Comparison of ENCODE assay signal across 16 cellular contexts in the genomic region with DNA sequence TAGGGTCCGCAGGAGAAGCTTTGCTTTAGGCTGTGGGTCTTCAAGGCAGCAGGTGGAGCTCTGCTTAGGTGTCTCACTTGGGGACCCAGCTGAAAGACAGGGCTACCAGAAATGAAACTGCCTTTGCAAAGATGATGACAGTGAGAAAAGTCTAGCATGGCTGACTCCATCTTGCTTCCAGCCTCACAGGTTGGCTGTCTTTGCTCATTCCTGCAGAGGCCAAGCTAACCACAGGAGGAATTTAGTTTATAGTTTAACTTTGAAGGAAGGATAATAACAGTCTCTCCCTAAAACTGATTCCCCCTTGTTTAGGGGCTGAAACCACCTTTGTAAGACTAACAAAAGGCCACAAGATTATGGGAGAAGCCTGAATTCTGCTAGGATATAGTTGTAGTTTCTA.
DNase-seq lines count a peak whose midpoint lies in the region; ATAC-seq and TF ChIP-seq lines count a peak whose summit lies in the region.
"Had no signal": no experiment of that assay in that cellular context is flagged by ENCODE, and none has a peak within 500 bp of the region (broad histone marks: within the 10 kb centered on the region; RNA-seq: fewer than 3 reads in every experiment).

No MANE protein-coding gene starts in this region.

- H3K23ac ChIP-seq in mesenchymal stem cell (ENCODE audit: low read length in 2 of 2) = no peak overlapping the region

- no peaks in the 10 kb centered on the region for H3F3A ChIP-seq in neural progenitor cell (ENCODE audit: low read depth)

- H2BK12ac ChIP-seq in mesenchymal stem cell (ENCODE audit: low read length in 2 of 2) = no peak overlapping the region

- no peak overlapping the region for H3K14ac ChIP-seq in mesenchymal stem cell (ENCODE audit: low read length in 2 of 2)

- H3K9me3 ChIP-seq in mesenchymal stem cell (ENCODE audit: control insufficient read depth, low read length) (peaks cover 9% of the 10 kb centered on the region), neural progenitor cell (ENCODE audit: low read depth) (no peaks in the 10 kb centered on the region), T-helper 17 cell (ENCODE audit: control insufficient read depth, low read length, poor library complexity, severe bottlenecking) (no peaks in the 10 kb centered on the region)
- H3K9me3 ChIP-seq: HAP-1 had no signal

- no peak overlapping the region for H2BK15ac ChIP-seq in mesenchymal stem cell (ENCODE audit: low read depth, poor library complexity, severe bottlenecking)

- WGBS in mesenchymal stem cell = 62% methylated on average over 1 of the region's 1 CpG

- peak overlapping the region; percentile 96 for H3K27ac ChIP-seq in ACC112 (ENCODE audit: low read depth, low read length)
- peak overlapping the region; percentile 100 for H3K27ac ChIP-seq in mesenchymal stem cell (ENCODE audit: low read length, poor library complexity, severe bottlenecking)
- H3K27ac ChIP-seq in neural progenitor cell = no peak overlapping the region
- H3K27ac ChIP-seq: C4-2B, SK-N-MC had no signal

- no peaks in the 10 kb centered on the region for H3K79me1 ChIP-seq in mesenchymal stem cell (replicated peaks; ENCODE audit: low read length, poor library complexity, severe bottlenecking)

- H3K27ac Mint-ChIP-seq in neural progenitor cell = no peak overlapping the region
- H3K27ac Mint-ChIP-seq in T-helper 17 cell = no peak overlapping the region

- H3K27me3 Mint-ChIP-seq in neural progenitor cell (ENCODE audit: insufficient read depth, low read depth) = no peaks in the 10 kb centered on the region
- H3K27me3 Mint-ChIP-seq in T-helper 17 cell = peaks cover 5% of the 10 kb centered on the region

- H3K36me3 Mint-ChIP-seq in neural progenitor cell (no peaks in the 10 kb centered on the region), T-helper 17 cell (ENCODE audit: low read depth) (no peaks in the 10 kb centered on the region)

- H3K4me1 ChIP-seq in ACC112 (ENCODE audit: control insufficient read depth, insufficient read depth, low read length, unreplicated experiment) = peaks cover 38% of the 10 kb centered on the region
- H3K4me1 ChIP-seq in mesenchymal stem cell (ENCODE audit: control insufficient read depth, insufficient read depth, low read depth, low read length) = peaks cover 11% of the 10 kb centered on the region
- H3K4me1 ChIP-seq in neural progenitor cell = no peaks in the 10 kb centered on the region
- H3K4me1 ChIP-seq: HAP-1 had no signal

- H2AK5ac ChIP-seq in mesenchymal stem cell (ENCODE audit: low read length, severe bottlenecking) = peak overlapping the region; percentile 96

- H3K9ac ChIP-seq in mesenchymal stem cell (ENCODE audit: low read length) (peak overlapping the region; percentile 90), neural progenitor cell (no peak overlapping the region)

- peaks cover 3% of the 10 kb centered on the region for H3K9me3 Mint-ChIP-seq in neural progenitor cell

- H3K27me3 ChIP-seq in ACC112 (ENCODE audit: insufficient read depth, low read length) = no peaks in the 10 kb centered on the region
- no peaks in the 10 kb centered on the region for H3K27me3 ChIP-seq in mesenchymal stem cell (ENCODE audit: control insufficient read depth in 1 of 2, insufficient read depth in 1 of 2, low read length in 2 of 2)
- no peaks in the 10 kb centered on the region for H3K27me3 ChIP-seq in neural progenitor cell

- H4K20me1 ChIP-seq in neural progenitor cell (ENCODE audit: low read depth) = no peaks in the 10 kb centered on the region

- H2BK5ac ChIP-seq in mesenchymal stem cell (ENCODE audit: low read depth, low read length, poor library complexity, severe bottlenecking) = peak overlapping the region; percentile 78

- no peak overlapping the region for H3K4me2 ChIP-seq in mesenchymal stem cell (ENCODE audit: low read length, poor library complexity, severe bottlenecking)
- no peak overlapping the region for H3K4me2 ChIP-seq in neural progenitor cell

- 0 out of 2 replicates have a peak, but pooled peaks cover 4% of the 10 kb centered on the region for H3K36me3 ChIP-seq in ACC112 (ENCODE audit: insufficient read depth, low read length)
- H3K36me3 ChIP-seq in mesenchymal stem cell (ENCODE audit: control insufficient read depth in 1 of 2, insufficient read depth in 2 of 2, low read depth in 1 of 2, low read length in 2 of 2) = no peaks in the 10 kb centered on the region
- no peaks in the 10 kb centered on the region for H3K36me3 ChIP-seq in neural progenitor cell
- H3K36me3 ChIP-seq: HAP-1 had no signal

- no peak overlapping the region for H4K8ac ChIP-seq in mesenchymal stem cell (ENCODE audit: low read length)

- no peak for ATAC-seq in GM18519 (IDR thresholded peaks at IDR 0.05; ENCODE audit: low FRiP score, unreplicated experiment)
- no peak for ATAC-seq in T-helper 17 cell

- H3K4me3 Mint-ChIP-seq in neural progenitor cell (no peak overlapping the region), T-helper 17 cell (no peak overlapping the region)

- H3K4me1 Mint-ChIP-seq in neural progenitor cell (no peaks in the 10 kb centered on the region), T-helper 17 cell (peaks cover 2% of the 10 kb centered on the region)

- DNase-seq in HK-2 (ENCODE audit: unreplicated experiment) = peak; percentile 38
- peak; percentile 12 for DNase-seq in ecto neural progenitor cell (ENCODE audit: low spot score)
- DNase-seq in mesenchymal stem cell = no peak
- DNase-seq in hepatic stellate cell (ENCODE audit: low spot score) = no peak
- DNase-seq in neural progenitor cell (ENCODE audit: low spot score) = no peak
- DNase-seq in T-helper 17 cell = no peak
- DNase-seq: DMS 273 treated with DMSO at 0.1 percent for 48 hours, NCI-H1417, NCI-H1930, NCI-H2171 treated with DMSO at 0.1 percent for 48 hours, NCI-H446 treated with DMSO at 0.1 percent for 48 hours had no signal

- H3K18ac ChIP-seq in mesenchymal stem cell (ENCODE audit: low read depth in 1 of 2, low read length in 2 of 2) = no peak overlapping the region

- no peak overlapping the region for H3K4me3 ChIP-seq in ACC112 (ENCODE audit: low read depth, low read length)
- no peak overlapping the region for H3K4me3 ChIP-seq in mesenchymal stem cell (ENCODE audit: insufficient read depth in 1 of 2, low read depth in 1 of 2, low read length in 2 of 2)
- no peak overlapping the region for H3K4me3 ChIP-seq in neural progenitor cell
- H3K4me3 ChIP-seq: HAP-1, SK-N-MC had no signal

- H3K79me2 ChIP-seq in ACC112 (ENCODE audit: control insufficient read depth, insufficient read depth, low read length, unreplicated experiment) (no peaks in the 10 kb centered on the region), neural progenitor cell (ENCODE audit: low read depth) (no peaks in the 10 kb centered on the region)

- no peak overlapping the region for H2BK120ac ChIP-seq in mesenchymal stem cell (ENCODE audit: low read depth, low read length)

- H4K91ac ChIP-seq in mesenchymal stem cell (ENCODE audit: low read length) = no peak overlapping the region

- peak overlapping the region; percentile 68 for H2AFZ ChIP-seq in ACC112 (ENCODE audit: low read length, unreplicated experiment)
- no peak overlapping the region for H2AFZ ChIP-seq in mesenchymal stem cell (ENCODE audit: low read depth, low read length)
- H2AFZ ChIP-seq in neural progenitor cell (replicated peaks) = no peak overlapping the region

- TF ChIP-seq CTCF in neural progenitor cell (IDR thresholded peaks at IDR 0.05) = no peak

- H3K4ac ChIP-seq in mesenchymal stem cell (ENCODE audit: low read depth in 1 of 2, low read length in 2 of 2) = no peak overlapping the region

Comparison
In these comparisons a context has a peak if more than half of its experiments do, and no peak if none do; other contexts are left out.
1. DNase-seq: peak in HK-2 (single experiment) and ecto neural progenitor cell (single experiment); none in mesenchymal stem cell (single experiment), hepatic stellate cell (single experiment), neural progenitor cell (single experiment) and T-helper 17 cell (0 of 3).